In genomic region chr6:125906158-125906998, GRCh38 we compare ENCODE assay signal across 8 cellular contexts. TPM values are rescaled to one million over a fixed set of nuclear protein-coding genes. Genes with fewer than 3 reads are reported as not detected.
DNase-seq lines count a peak whose midpoint lies in the region; ATAC-seq and TF ChIP-seq lines count a peak whose summit lies in the region.

No MANE protein-coding gene starts in this region.

- CTCF ChIA-PET in AG04449 (lab: Yijun Ruan, JAX): interaction anchor here (0.8 to 2.6 kb wide), 13 partner anchors 9 to 127 kb away, joined by 3 to 19 read pairs (median 4); partner anchors contain the start of gene HINT3

- POLR2A ChIA-PET in AG04449 (lab: Yijun Ruan, JAX): no interaction called here
- POLR2A ChIA-PET in activated naive CD8-positive, alpha-beta T cell treated with anti-CD3 and anti-CD28 coated beads, Interleukin-2, amount 10 ng/mL, durations not matched to agents 7 days and 5 days (lab: Charles Lee): interaction anchor here (0.6 kb wide), 1 partner anchor 19 kb away, joined by 3 read pairs; no protein-coding TSS in a partner anchor

- H3K4me3 ChIP-seq in AG04449 (ENCODE audit: low read depth, low read length) (no peak overlapping the region), Peyer's patch (no peak overlapping the region)

- peaks cover 35% of the 10 kb centered on the region for H3K4me1 Mint-ChIP-seq in activated naive CD8-positive, alpha-beta T cell treated with anti-CD3 and anti-CD28 coated beads, Interleukin-2, amount 10 ng/mL, durations not matched to agents 7 days and 5 days

- H3K36me3 ChIP-seq in Peyer's patch: peaks cover 0 to 5% (median 0%) of the 10 kb centered on the region in 3 donors

- TF ChIP-seq POLR2A in Peyer's patch (IDR thresholded peaks at IDR 0.05): no peak

- no peaks in the 10 kb centered on the region for H3K27me3 ChIP-seq in Peyer's patch

- H3K27ac Mint-ChIP-seq in activated naive CD8-positive, alpha-beta T cell treated with anti-CD3 and anti-CD28 coated beads, Interleukin-2, amount 10 ng/mL, durations not matched to agents 7 days and 5 days: no peak overlapping the region

- H3K36me3 Mint-ChIP-seq in activated naive CD8-positive, alpha-beta T cell treated with anti-CD3 and anti-CD28 coated beads, Interleukin-2, amount 10 ng/mL, durations not matched to agents 7 days and 5 days: peaks cover 17% of the 10 kb centered on the region

- H3K9me3 ChIP-seq in Peyer's patch: no peaks in the 10 kb centered on the region

- TF ChIP-seq CTCF in AG04449 (IDR thresholded peaks at IDR 0.05; ENCODE audit: insufficient read depth, low read length, missing control alignments): peak; percentile 59
- peak; percentile 25 to 78 (median 64) for TF ChIP-seq CTCF in Peyer's patch (IDR thresholded peaks at IDR 0.05)

- no peaks in the 10 kb centered on the region for H3K27me3 Mint-ChIP-seq in activated naive CD8-positive, alpha-beta T cell treated with anti-CD3 and anti-CD28 coated beads, Interleukin-2, amount 10 ng/mL, durations not matched to agents 7 days and 5 days

- no peaks in the 10 kb centered on the region for H3K9me3 Mint-ChIP-seq in activated naive CD8-positive, alpha-beta T cell treated with anti-CD3 and anti-CD28 coated beads, Interleukin-2, amount 10 ng/mL, durations not matched to agents 7 days and 5 days

- H3K27ac ChIP-seq in Peyer's patch: no peak overlapping the region

- no peak for DNase-seq in AG04449 (ENCODE audit: low read depth, low spot score)
- DNase-seq in Peyer's patch: peak; percentile 29 to 76 (median 61)
- DNase-seq in activated naive CD8-positive, alpha-beta T cell treated with anti-CD3 and anti-CD28 coated beads, Interleukin-2, amount 10 ng/mL, durations not matched to agents 7 days and 5 days: no peak
- peak; percentile 34 for DNase-seq in iris pigment epithelial cell (ENCODE audit: low read depth)
- peak; percentile 74 for DNase-seq in stimulated activated CD8-positive, alpha-beta memory T cell treated with anti-CD3 and anti-CD28 coated beads, Interleukin-4, amount 100 ng/mL, for 48 hours

- ATAC-seq in GM18868 (IDR thresholded peaks at IDR 0.05; ENCODE audit: unreplicated experiment) (peak; percentile 24), HG03039 (IDR thresholded peaks at IDR 0.05; ENCODE audit: unreplicated experiment) (no peak), GM21526 (IDR thresholded peaks at IDR 0.05; ENCODE audit: low FRiP score, unreplicated experiment) (no peak)
- peak; percentile 49 for ATAC-seq in activated naive CD8-positive, alpha-beta T cell treated with anti-CD3 and anti-CD28 coated beads, Interleukin-2, amount 10 ng/mL, durations not matched to agents 7 days and 5 days (ENCODE audit: low read depth)

- H3K4me3 Mint-ChIP-seq in activated naive CD8-positive, alpha-beta T cell treated with anti-CD3 and anti-CD28 coated beads, Interleukin-2, amount 10 ng/mL, durations not matched to agents 7 days and 5 days: no peak overlapping the region

- peaks cover 0 to 3% (median 0%) of the 10 kb centered on the region in 4 donors for H3K4me1 ChIP-seq in Peyer's patch

RNA-seq across cellular contexts. Expression of gene HINT3, which starts 50.2 kb away (rescaled TPM):
- 10 to 100 TPM in 3 of 4 donors, 1 to 10 TPM in 1; 9.9 to 18.2 (median 11.5) TPM for total RNA-seq in Peyer's patch
- 10 to 100 TPM; 10.6 to 10.8 TPM for total RNA-seq in activated naive CD8-positive, alpha-beta T cell treated with anti-CD3 and anti-CD28 coated beads, Interleukin-2, amount 10 ng/mL, durations not matched to agents 7 days and 5 days

Comparison
In these comparisons a context has a peak if more than half of its experiments do, and no peak if none do; other contexts are left out.
1. DNase-seq: peak in Peyer's patch (3 of 3), iris pigment epithelial cell (single experiment) and stimulated activated CD8-positive, alpha-beta memory T cell treated with anti-CD3 and anti-CD28 coated beads, Interleukin-4, amount 100 ng/mL, for 48 hours (single experiment); none in AG04449 (single experiment) and activated naive CD8-positive, alpha-beta T cell treated with anti-CD3 and anti-CD28 coated beads, Interleukin-2, amount 10 ng/mL, durations not matched to agents 7 days and 5 days (single experiment).
2. ATAC-seq: peak in GM18868 (single experiment) and activated naive CD8-positive, alpha-beta T cell treated with anti-CD3 and anti-CD28 coated beads, Interleukin-2, amount 10 ng/mL, durations not matched to agents 7 days and 5 days (single experiment); none in HG03039 (single experiment) and GM21526 (single experiment).